Comparison of ENCODE assay signal across 8 cellular contexts in the genomic region with DNA sequence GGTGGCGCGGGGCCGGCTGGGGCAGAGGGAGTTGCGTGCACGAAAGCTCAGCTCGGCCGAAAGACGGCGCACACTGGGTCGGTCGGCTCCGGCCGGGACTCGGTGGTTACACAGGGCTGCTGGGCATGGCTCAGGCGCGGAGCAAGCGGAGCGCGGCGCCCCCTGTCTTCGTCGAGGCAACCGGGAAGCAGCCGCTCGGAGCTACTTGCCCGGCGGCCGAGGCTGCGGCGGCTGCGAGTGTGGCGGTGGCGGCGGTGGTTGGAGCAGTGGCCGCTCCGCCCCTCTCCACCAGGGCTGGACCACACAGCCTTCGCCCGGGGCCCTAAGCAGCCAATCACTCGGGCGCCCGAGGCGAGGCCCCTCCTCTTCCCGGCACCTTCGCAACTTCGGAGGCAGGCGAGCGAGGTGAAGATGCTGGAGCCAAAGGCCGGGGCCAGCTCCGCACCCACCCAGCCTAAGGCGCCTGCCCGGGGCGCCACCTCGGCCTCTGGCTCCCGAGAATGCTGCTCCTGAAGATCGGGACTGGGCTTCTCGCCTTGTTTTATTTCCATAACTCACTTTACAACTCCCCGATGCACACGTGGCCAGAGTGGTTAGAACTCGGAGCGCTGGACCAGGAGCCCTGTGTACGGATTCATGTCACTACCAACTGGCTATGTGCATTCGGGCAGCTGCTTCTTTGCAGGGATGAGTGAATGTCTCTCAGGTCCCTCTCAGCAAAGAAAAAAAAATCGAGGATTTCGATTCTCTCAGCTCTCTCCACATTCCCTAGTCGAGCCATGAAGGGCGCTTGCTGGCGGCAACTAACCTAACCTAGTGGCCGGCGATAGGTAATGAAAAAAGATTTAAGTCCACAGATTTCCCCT. TPM values are rescaled to one million over a fixed set of nuclear protein-coding genes. Genes with fewer than 3 reads are reported as not detected.
DNase-seq lines count a peak whose midpoint lies in the region; ATAC-seq, FAIRE-seq and TF ChIP-seq lines count a peak whose summit lies in the region.

A gene (minus strand): TSS at position 241 of the 866 bp plus-strand sequence. CDS start 241 bp downstream, outside the sequence.

- H3K36me3 Mint-ChIP-seq in nephron progenitor cell (ENCODE audit: low read depth) = no peaks in the 10 kb centered on the region

- H3K9me3 ChIP-seq in ES-I3 (ENCODE audit: control insufficient read depth, insufficient read depth, low read length) (no peaks in the 10 kb centered on the region), thymus (ENCODE audit: control insufficient read depth) (no peaks in the 10 kb centered on the region)

- H3K4me1 Mint-ChIP-seq in nephron progenitor cell = peaks cover 38% of the 10 kb centered on the region

- H3K9ac ChIP-seq in ES-I3 (ENCODE audit: low read depth, low read length) (peak within 1 kb of the TSS; percentile 60), KMS-11 (peak within 1 kb of the TSS; percentile 40; the same call in 1 of the 2 replicates)

- FAIRE-seq in RCC 7860 (lab: Jason Lieb, UNC) = peak; percentile 68

- H3K27ac Mint-ChIP-seq in nephron progenitor cell = no peak within 1 kb of the TSS

- H3K27me3 ChIP-seq in KMS-11 (ENCODE audit: insufficient read depth, low read depth) = no peaks in the 10 kb centered on the region
- peaks cover 43% of the 10 kb centered on the region for H3K27me3 ChIP-seq in thymus (ENCODE audit: control insufficient read depth, insufficient read depth)

- DNase-seq in RCC 7860 (ENCODE audit: low spot score) (peak; percentile 86), fibroblast of villous mesenchyme (ENCODE audit: low read depth) (peak; percentile 89), nephron progenitor cell (peak; percentile 92)
- peak; percentile 29 for DNase-seq in activated effector memory CD4-positive, alpha-beta T cell treated with Interleukin-2 at 50 U/mL for 16 hours

- H3K36me3 ChIP-seq in ES-I3 (ENCODE audit: insufficient read depth, low read length) (no peaks in the 10 kb centered on the region), KMS-11 (ENCODE audit: insufficient read depth) (no peaks in the 10 kb centered on the region), thymus (ENCODE audit: control insufficient read depth, insufficient read depth) (no peaks in the 10 kb centered on the region)

- ATAC-seq in GM21825 (IDR thresholded peaks at IDR 0.05; ENCODE audit: unreplicated experiment) = peak; percentile 62

- H4K20me1 ChIP-seq in KMS-11 (ENCODE audit: insufficient read depth) = no peaks in the 10 kb centered on the region

- peak within 1 kb of the TSS; percentile 74 for H3K4me2 ChIP-seq in KMS-11

- peaks cover 24% of the 10 kb centered on the region for H3K4me1 ChIP-seq in ES-I3 (ENCODE audit: insufficient read depth, low read length)
- H3K4me1 ChIP-seq in KMS-11 (ENCODE audit: low read depth, poor library complexity, severe bottlenecking) = peaks cover 9% of the 10 kb centered on the region
- peaks cover 12% of the 10 kb centered on the region for H3K4me1 ChIP-seq in thymus (ENCODE audit: control insufficient read depth, insufficient read depth, low read length)

- H2AFZ ChIP-seq in KMS-11 (ENCODE audit: low read depth) = peak within 1 kb of the TSS; percentile 56

- H3K27ac ChIP-seq in KMS-11 (peak within 1 kb of the TSS; percentile 33; the same call in 1 of the 2 replicates), thymus (ENCODE audit: low read depth) (no peak within 1 kb of the TSS)

- TF ChIP-seq CTCF in KMS-11 (conservative IDR thresholded peaks at IDR 0.05; ENCODE audit: low read depth, low read length) = peak; percentile 32; the same call in 1 of the 2 replicates
- peak; percentile 61 for TF ChIP-seq CTCF in fibroblast of villous mesenchyme (IDR thresholded peaks at IDR 0.05; ENCODE audit: insufficient read depth, low read depth, low read length)
- peak; percentile 25 for TF ChIP-seq CTCF in nephron progenitor cell (IDR thresholded peaks at IDR 0.05)

- peak within 1 kb of the TSS; percentile 84 for H3K4me3 Mint-ChIP-seq in nephron progenitor cell

- H3K79me2 ChIP-seq in KMS-11 (ENCODE audit: insufficient read depth, low read depth) = no peaks in the 10 kb centered on the region

- no peaks in the 10 kb centered on the region for H3K9me3 Mint-ChIP-seq in nephron progenitor cell

- 3% methylated on average over 69 of the region's 69 CpGs for WGBS in thymus

- H3K4me3 ChIP-seq in KMS-11 (IDR thresholded peaks at IDR 0.05; ENCODE audit: insufficient read depth, low read depth, low read length) (no peak within 1 kb of the TSS), fibroblast of villous mesenchyme (ENCODE audit: low read depth, low read length) (peak within 1 kb of the TSS; percentile 51), thymus (ENCODE audit: low read length) (peak within 1 kb of the TSS; percentile 51)

- H3K27me3 Mint-ChIP-seq in nephron progenitor cell (ENCODE audit: low read depth, poor library complexity) = peaks cover 49% of the 10 kb centered on the region

RNA-seq across cellular contexts. Expression of the gene that starts here (rescaled TPM):
- under 0.01 TPM in 1 of 2 replicates, not detected in the other for total RNA-seq in fibroblast of villous mesenchyme
- polyA plus RNA-seq in thymus = 0.23 TPM

Comparison
In these comparisons a context has a peak if more than half of its experiments do, and no peak if none do; other contexts are left out.
1. Peak in DNase-seq and H3K4me3 ChIP-seq in fibroblast of villous mesenchyme; RNA of the gene not detected or under 1 TPM.
2. DNase-seq: peak in every context shown above with its lines; median percentile 92 in nephron progenitor cell; 89 in fibroblast of villous mesenchyme; 86 in RCC 7860; 29 in activated effector memory CD4-positive, alpha-beta T cell treated with Interleukin-2 at 50 U/mL for 16 hours.